9 cellular contexts compared by ENCODE assay signal in the genomic region with DNA sequence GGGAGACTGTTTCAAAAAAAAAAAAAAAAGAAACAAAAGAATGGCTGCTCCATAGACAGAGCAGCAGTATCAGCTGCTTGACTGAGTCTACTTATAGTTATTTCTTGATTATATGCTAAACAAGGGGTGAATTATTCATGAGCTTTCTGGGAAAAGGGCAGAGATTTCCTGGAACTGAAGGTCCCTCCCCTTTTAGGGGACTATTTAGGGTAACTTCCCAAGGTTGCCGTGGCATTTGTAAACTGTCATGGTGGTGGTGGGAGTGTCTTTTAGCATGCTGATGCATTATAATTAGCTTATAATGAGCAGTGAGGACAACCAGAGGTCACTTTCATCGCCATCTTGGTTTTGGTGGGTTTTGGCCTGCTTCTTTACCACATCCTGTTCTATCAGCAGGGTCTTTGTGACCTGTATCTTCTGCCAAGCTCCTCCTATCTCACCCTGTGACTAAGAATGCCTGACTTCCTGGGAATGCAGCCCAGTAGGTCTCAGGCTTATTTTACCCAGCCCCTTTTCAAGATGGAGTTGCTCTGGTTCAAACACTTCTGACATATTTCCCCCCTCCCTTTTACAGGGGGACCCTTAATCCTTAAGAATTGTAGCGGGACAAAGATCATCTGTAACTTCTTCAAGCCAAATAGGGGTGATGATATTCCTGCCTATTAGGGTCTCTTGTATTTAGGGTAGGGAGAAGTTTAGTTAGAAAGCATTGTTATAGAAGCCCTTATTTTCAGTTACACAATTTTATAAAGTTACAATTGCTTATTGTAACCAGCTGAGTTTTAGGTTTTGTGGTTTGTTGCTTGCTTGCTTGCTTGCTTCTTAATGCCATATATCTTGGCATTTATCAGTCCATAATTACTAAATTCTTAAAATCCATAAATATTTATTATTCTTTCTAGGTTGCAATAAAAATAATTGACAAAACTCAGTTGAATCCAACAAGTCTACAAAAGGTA. TPM values are rescaled to one million over a fixed set of nuclear protein-coding genes. Genes with fewer than 3 reads are reported as not detected.
DNase-seq lines count a peak whose midpoint lies in the region; ATAC-seq and TF ChIP-seq lines count a peak whose summit lies in the region.
"Had no signal": no experiment of that assay in that cellular context is flagged by ENCODE, and none has a peak within 500 bp of the region (broad histone marks: within the 10 kb centered on the region; RNA-seq: fewer than 3 reads in every experiment).

No MANE protein-coding gene starts in this region.

- H3K4me1 ChIP-seq in esophagus squamous epithelium, result peaks cover 0 to 47% (median 13%) of the 10 kb centered on the region in 3 donors

- H3K27me3 ChIP-seq in esophagus squamous epithelium, result no peaks in the 10 kb centered on the region

- peaks cover 23% of the 10 kb centered on the region for H3K4me1 Mint-ChIP-seq in activated CD4-positive, alpha-beta T cell treated with anti-CD3 and anti-CD28 coated beads, Interleukin-2, amount 10 ng/mL, durations not matched to agents 24 days and 14 days

- DNase-seq in NCI-H2029 (lab: John Stamatoyannopoulos, UW), result peak; percentile 24
- no peak for DNase-seq in NCI-H2029 treated with DMSO at 0.1 percent for 48 hours (lab: John Stamatoyannopoulos, UW)
- DNase-seq in activated CD4-positive, alpha-beta T cell treated with anti-CD3 and anti-CD28 coated beads, Interleukin-2, amount 10 ng/mL, durations not matched to agents 24 days and 14 days, result peak; percentile 78
- peak; percentile 55 for DNase-seq in fibroblast of villous mesenchyme (ENCODE audit: low read depth)
- peak; percentile 51 for DNase-seq in stimulated activated CD8-positive, alpha-beta memory T cell treated with anti-CD3 and anti-CD28 coated beads, Interleukin-4, amount 100 ng/mL, for 48 hours
- DNase-seq in effector CD4-positive, alpha-beta T cell, result no peak
- no peak for DNase-seq in esophagus squamous epithelium (lab: John Stamatoyannopoulos, UW)

- peak overlapping the region; percentile 46 for H3K27ac Mint-ChIP-seq in activated CD4-positive, alpha-beta T cell treated with anti-CD3 and anti-CD28 coated beads, Interleukin-2, amount 10 ng/mL, durations not matched to agents 24 days and 14 days

- no peak for TF ChIP-seq CTCF in fibroblast of villous mesenchyme (IDR thresholded peaks at IDR 0.05; ENCODE audit: insufficient read depth, low read depth, low read length)
- no peak for TF ChIP-seq CTCF in esophagus squamous epithelium (IDR thresholded peaks at IDR 0.05)

- H3K9me3 ChIP-seq in esophagus squamous epithelium, result no peaks in the 10 kb centered on the region

- 54 to 69% methylated on average over 3 of the region's 3 CpGs for WGBS in esophagus squamous epithelium, 2 donors

- no peak overlapping the region for H3K27ac ChIP-seq in esophagus squamous epithelium

- H3K27me3 Mint-ChIP-seq in activated CD4-positive, alpha-beta T cell treated with anti-CD3 and anti-CD28 coated beads, Interleukin-2, amount 10 ng/mL, durations not matched to agents 24 days and 14 days, result no peaks in the 10 kb centered on the region
- H3K27me3 Mint-ChIP-seq: IgD-negative memory B cell had no signal

- H3K9me3 Mint-ChIP-seq in activated CD4-positive, alpha-beta T cell treated with anti-CD3 and anti-CD28 coated beads, Interleukin-2, amount 10 ng/mL, durations not matched to agents 24 days and 14 days, result no peaks in the 10 kb centered on the region
- H3K9me3 Mint-ChIP-seq: IgD-negative memory B cell had no signal

- H3K36me3 Mint-ChIP-seq in activated CD4-positive, alpha-beta T cell treated with anti-CD3 and anti-CD28 coated beads, Interleukin-2, amount 10 ng/mL, durations not matched to agents 24 days and 14 days (ENCODE audit: low read depth), result peaks cover 32% of the 10 kb centered on the region

- TF ChIP-seq POLR2A in esophagus squamous epithelium (IDR thresholded peaks at IDR 0.05), result no peak

- intact Hi-C loops in activated CD4-positive, alpha-beta T cell treated with anti-CD3 and anti-CD28 coated beads, Interleukin-2, amount 10 ng/mL, durations not matched to agents 24 days and 14 days (cut with micrococcal nuclease), result loop anchor here (1.0 kb wide), 1 partner anchor 9 kb away; no protein-coding TSS in a partner anchor
- intact Hi-C loops in esophagus squamous epithelium (cut with DNase I), result no loop called here

- ATAC-seq in HG03108 (IDR thresholded peaks at IDR 0.05; ENCODE audit: unreplicated experiment), result no peak

- H3K4me3 ChIP-seq in fibroblast of villous mesenchyme (ENCODE audit: low read depth, low read length), result no peak overlapping the region
- H3K4me3 ChIP-seq in esophagus squamous epithelium, result no peak overlapping the region

- peaks cover 0 to 33% (median 0%) of the 10 kb centered on the region in 3 donors for H3K36me3 ChIP-seq in esophagus squamous epithelium

- no peak overlapping the region for H3K4me3 Mint-ChIP-seq in activated CD4-positive, alpha-beta T cell treated with anti-CD3 and anti-CD28 coated beads, Interleukin-2, amount 10 ng/mL, durations not matched to agents 24 days and 14 days

RNA-seq across cellular contexts. Expression of gene MARK3, which starts 42.5 kb away (rescaled TPM):
- total RNA-seq in activated CD4-positive, alpha-beta T cell treated with anti-CD3 and anti-CD28 coated beads, Interleukin-2, amount 10 ng/mL, durations not matched to agents 24 days and 14 days, result 82.0 and 89.7 TPM in 2 replicates
- total RNA-seq in fibroblast of villous mesenchyme (79.2 and 108 TPM in 2 replicates), esophagus squamous epithelium (100 to 1,000 TPM in 1 of 4 donors, 10 to 100 TPM in 3; 44.4 to 112 (median 67.5) TPM)

Comparison
In these comparisons a context has a peak if more than half of its experiments do, and no peak if none do; other contexts are left out.
1. DNase-seq: peak in NCI-H2029 (single experiment), activated CD4-positive, alpha-beta T cell treated with anti-CD3 and anti-CD28 coated beads, Interleukin-2, amount 10 ng/mL, durations not matched to agents 24 days and 14 days (single experiment), fibroblast of villous mesenchyme (single experiment) and stimulated activated CD8-positive, alpha-beta memory T cell treated with anti-CD3 and anti-CD28 coated beads, Interleukin-4, amount 100 ng/mL, for 48 hours (single experiment); none in NCI-H2029 treated with DMSO at 0.1 percent for 48 hours (single experiment), effector CD4-positive, alpha-beta T cell (single experiment) and esophagus squamous epithelium (single experiment).